In genomic region chr1:39859859-39860812, GRCh38 we compare ENCODE assay signal across 18 cellular contexts.
"Had no signal": no experiment of that assay in that cellular context is flagged by ENCODE, and none has a peak within 500 bp of the region (broad histone marks: within the 10 kb centered on the region; RNA-seq: fewer than 3 reads in every experiment).

No MANE protein-coding gene starts in this region.

- H3K27me3 Mint-ChIP-seq: activated CD4-positive, alpha-beta memory T cell treated with anti-CD3 and anti-CD28 coated beads for 36 hours; activated CD4-positive, alpha-beta T cell treated with anti-CD3 and anti-CD28 coated beads for 36 hours; activated CD8-positive, alpha-beta memory T cell treated with anti-CD3 and anti-CD28 coated beads, Interleukin-2, amount 10 ng/mL, durations not matched to agents 7 days and 5 days; activated naive CD4-positive, alpha-beta T cell treated with anti-CD3 and anti-CD28 coated beads, Interleukin-2, amount 10 ng/mL, durations not matched to agents 7 days and 5 days; naive thymus-derived CD4-positive, alpha-beta T cell had no signal

- H3K27ac Mint-ChIP-seq: activated CD4-positive, alpha-beta memory T cell treated with anti-CD3 and anti-CD28 coated beads for 36 hours; activated CD4-positive, alpha-beta T cell treated with anti-CD3 and anti-CD28 coated beads for 36 hours; activated CD8-positive, alpha-beta memory T cell treated with anti-CD3 and anti-CD28 coated beads, Interleukin-2, amount 10 ng/mL, durations not matched to agents 7 days and 5 days; activated naive CD4-positive, alpha-beta T cell treated with anti-CD3 and anti-CD28 coated beads, Interleukin-2, amount 10 ng/mL, durations not matched to agents 7 days and 5 days; activated T-helper 2 cell treated with anti-CD3 and anti-CD28 coated beads, Interferon-gamma antibody, Interleukin-2, Interleukin-4, amounts not matched to agents 10 μg/mL and 5 μg/mL and 100 μg/mL, durations not matched to agents 14 hours and 24 hours and 36 hours; endodermal cell; naive thymus-derived CD4-positive, alpha-beta T cell had no signal

- H3K4me3 Mint-ChIP-seq: activated CD4-positive, alpha-beta memory T cell treated with anti-CD3 and anti-CD28 coated beads for 36 hours; activated CD4-positive, alpha-beta T cell treated with anti-CD3 and anti-CD28 coated beads for 36 hours; activated CD8-positive, alpha-beta memory T cell treated with anti-CD3 and anti-CD28 coated beads, Interleukin-2, amount 10 ng/mL, durations not matched to agents 7 days and 5 days; activated naive CD4-positive, alpha-beta T cell treated with anti-CD3 and anti-CD28 coated beads, Interleukin-2, amount 10 ng/mL, durations not matched to agents 7 days and 5 days; endodermal cell; naive thymus-derived CD4-positive, alpha-beta T cell had no signal

- H3K4me1 Mint-ChIP-seq: activated naive CD4-positive, alpha-beta T cell treated with anti-CD3 and anti-CD28 coated beads, Interleukin-2, amount 10 ng/mL, durations not matched to agents 7 days and 5 days had no signal

- DNase-seq: activated CD4-positive, alpha-beta memory T cell treated with anti-CD3 and anti-CD28 coated beads for 36 hours; activated CD4-positive, alpha-beta T cell treated with anti-CD3 and anti-CD28 coated beads for 36 hours; activated CD8-positive, alpha-beta memory T cell treated with anti-CD3 and anti-CD28 coated beads, Interleukin-2, amount 10 ng/mL, durations not matched to agents 7 days and 5 days; activated naive CD4-positive, alpha-beta T cell treated with anti-CD3 and anti-CD28 coated beads, Interleukin-2, amount 10 ng/mL, durations not matched to agents 7 days and 5 days; activated T-cell treated with anti-CD3 and anti-CD28 coated beads, Interleukin-2, amount 50 U/mL, for 1 hour; dorsolateral prefrontal cortex; endodermal cell; erythroblast; gastrocnemius medialis; islet precursor cell; naive thymus-derived CD4-positive, alpha-beta T cell; ovary; right lobe of liver; stimulated activated naive CD8-positive, alpha-beta T cell treated with anti-CD3 and anti-CD28 coated beads, Interleukin-15, Interleukin-2, amounts not matched to agents 100 U/mL and 50 U/mL, for 24 hours; T1000; trophoblast cell had no signal

- H3K4me1 ChIP-seq: gastrocnemius medialis, right lobe of liver had no signal

- H3K27me3 ChIP-seq: dorsolateral prefrontal cortex, gastrocnemius medialis, ovary, right lobe of liver had no signal

- H3K27ac ChIP-seq: dorsolateral prefrontal cortex, gastrocnemius medialis, ovary, right lobe of liver had no signal

- ATAC-seq: activated CD4-positive, alpha-beta T cell treated with anti-CD3 and anti-CD28 coated beads for 36 hours; activated CD8-positive, alpha-beta memory T cell treated with anti-CD3 and anti-CD28 coated beads, Interleukin-2, amount 10 ng/mL, durations not matched to agents 7 days and 5 days; gastrocnemius medialis; left lobe of liver; naive thymus-derived CD4-positive, alpha-beta T cell; right lobe of liver; stimulated activated naive CD8-positive, alpha-beta T cell treated with anti-CD3 and anti-CD28 coated beads, Interleukin-15, Interleukin-2, amounts not matched to agents 100 U/mL and 50 U/mL, for 24 hours had no signal

- H3K4me3 ChIP-seq: dorsolateral prefrontal cortex, gastrocnemius medialis, ovary, right lobe of liver had no signal

- H3K36me3 ChIP-seq: ovary, right lobe of liver had no signal

- H3K9me3 Mint-ChIP-seq: activated CD4-positive, alpha-beta memory T cell treated with anti-CD3 and anti-CD28 coated beads for 36 hours; activated naive CD4-positive, alpha-beta T cell treated with anti-CD3 and anti-CD28 coated beads, Interleukin-2, amount 10 ng/mL, durations not matched to agents 7 days and 5 days; activated T-helper 2 cell treated with anti-CD3 and anti-CD28 coated beads, Interferon-gamma antibody, Interleukin-2, Interleukin-4, amounts not matched to agents 10 μg/mL and 5 μg/mL and 100 μg/mL, durations not matched to agents 14 hours and 24 hours and 36 hours; naive thymus-derived CD4-positive, alpha-beta T cell had no signal

- H3K9me3 ChIP-seq: gastrocnemius medialis, ovary, right lobe of liver had no signal
